ENCODE assay signal across 1 cellular context in the genomic region with DNA sequence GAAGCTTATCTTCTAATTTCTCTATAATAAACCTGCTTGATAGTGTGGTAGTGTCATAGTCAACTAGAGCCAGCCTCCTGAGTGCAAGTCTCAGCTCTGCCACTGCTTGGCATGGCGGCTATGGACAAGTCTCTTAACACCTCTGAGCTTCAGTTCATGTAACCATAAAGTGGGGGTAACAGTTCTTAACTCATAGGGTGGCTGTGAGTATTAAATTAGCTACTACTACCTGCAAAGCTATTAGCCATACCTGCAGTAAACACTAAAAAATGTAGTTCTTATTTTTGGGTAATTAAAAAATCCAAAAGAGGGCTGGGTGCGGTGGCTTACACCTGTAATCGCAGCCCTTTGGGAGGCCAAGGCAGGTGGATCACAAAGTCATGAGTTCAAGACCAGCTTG.
TF ChIP-seq lines count a peak whose summit lies in the region.

No MANE protein-coding gene starts in this region.

TF ChIP-seq in SK-N-SH treated with all-trans-retinoic acid at 6 μM for 48 hours, 23 proteins besides CTCF, POLR2A, EP300 and RAD21 (continued from another document):
- TF ChIP-seq TSHZ2 (CRISPR knock-in tag; IDR thresholded peaks at IDR 0.05) (no peak), TCF4 (CRISPR knock-in tag; IDR thresholded peaks at IDR 0.05; ENCODE audit: borderline replicate concordance) (no peak), BACH2 (CRISPR knock-in tag; IDR thresholded peaks at IDR 0.05; ENCODE audit: borderline replicate concordance) (no peak), CSRNP3 (CRISPR knock-in tag; IDR thresholded peaks at IDR 0.05) (no peak), POU6F1 (CRISPR knock-in tag; IDR thresholded peaks at IDR 0.05; ENCODE audit: borderline replicate concordance, low read depth) (no peak)
